ENCODE assay signal across 23 cellular contexts in genomic region chr1:82065917-82066316, GRCh38.
"Had no signal": no experiment of that assay in that cellular context is flagged by ENCODE, and none has a peak within 500 bp of the region (broad histone marks: within the 10 kb centered on the region; RNA-seq: fewer than 3 reads in every experiment).

No MANE protein-coding gene starts in this region.

- ATAC-seq: activated CD4-positive, CD25-positive, alpha-beta regulatory T cell treated with anti-CD3 and anti-CD28 coated beads, Interleukin-2, amount 50 U/mL, for 24 hours; left colon; mucosa of descending colon; stimulated activated naive CD8-positive, alpha-beta T cell treated with anti-CD3 and anti-CD28 coated beads, Interleukin-15, Interleukin-2, amounts not matched to agents 100 U/mL and 50 U/mL, for 24 hours had no signal

- H3K27me3 ChIP-seq: colonic mucosa, esophagus squamous epithelium, hepatocyte, spleen had no signal

- H3K4me3 ChIP-seq: colonic mucosa, esophagus squamous epithelium, hepatocyte, lung, mucosa of descending colon, spleen, thoracic aorta had no signal

- H3K4me1 ChIP-seq: colonic mucosa, esophagus squamous epithelium, spleen had no signal

- H3K9me3 ChIP-seq: colonic mucosa, esophagus squamous epithelium, mucosa of descending colon, spleen, thoracic aorta had no signal

- H3K27ac ChIP-seq: colonic mucosa, epithelial cell of prostate, esophagus squamous epithelium, hepatocyte, spleen, thoracic aorta, WERI-Rb-1 had no signal

- H3K36me3 ChIP-seq: colonic mucosa, esophagus squamous epithelium, spleen, thoracic aorta, WERI-Rb-1 had no signal

- DNase-seq: activated CD4-positive, alpha-beta T cell treated with anti-CD3 and anti-CD28 coated beads for 48 hours; activated CD4-positive, alpha-beta T cell treated with anti-CD3 and anti-CD28 coated beads, Interleukin-2, amount 50 U/mL, for 48 hours; activated CD8-positive, alpha-beta memory T cell treated with anti-CD3 and anti-CD28 coated beads, Interleukin-2, amount 50 U/mL, for 48 hours; activated gamma-delta T cell; activated naive CD4-positive, alpha-beta T cell treated with anti-CD3 and anti-CD28 coated beads, Interleukin-2, amount 50 U/mL, for 16 hours; activated T-cell treated with anti-CD3 and anti-CD28 coated beads, Interleukin-2, amount 50 U/mL, for 24 hours; colonic mucosa; effector CD8-positive, alpha-beta T cell; esophagus squamous epithelium; foreskin melanocyte; islet precursor cell; left colon; mucosa of descending colon; spleen; stimulated activated naive CD8-positive, alpha-beta T cell treated with anti-CD3 and anti-CD28 coated beads, Interleukin-15, Interleukin-2, amounts not matched to agents 100 U/mL and 50 U/mL, for 24 hours; T-helper 1 cell; trophoblast cell; WERI-Rb-1 had no signal
